1 cellular context compared by ENCODE assay signal in the genomic region with DNA sequence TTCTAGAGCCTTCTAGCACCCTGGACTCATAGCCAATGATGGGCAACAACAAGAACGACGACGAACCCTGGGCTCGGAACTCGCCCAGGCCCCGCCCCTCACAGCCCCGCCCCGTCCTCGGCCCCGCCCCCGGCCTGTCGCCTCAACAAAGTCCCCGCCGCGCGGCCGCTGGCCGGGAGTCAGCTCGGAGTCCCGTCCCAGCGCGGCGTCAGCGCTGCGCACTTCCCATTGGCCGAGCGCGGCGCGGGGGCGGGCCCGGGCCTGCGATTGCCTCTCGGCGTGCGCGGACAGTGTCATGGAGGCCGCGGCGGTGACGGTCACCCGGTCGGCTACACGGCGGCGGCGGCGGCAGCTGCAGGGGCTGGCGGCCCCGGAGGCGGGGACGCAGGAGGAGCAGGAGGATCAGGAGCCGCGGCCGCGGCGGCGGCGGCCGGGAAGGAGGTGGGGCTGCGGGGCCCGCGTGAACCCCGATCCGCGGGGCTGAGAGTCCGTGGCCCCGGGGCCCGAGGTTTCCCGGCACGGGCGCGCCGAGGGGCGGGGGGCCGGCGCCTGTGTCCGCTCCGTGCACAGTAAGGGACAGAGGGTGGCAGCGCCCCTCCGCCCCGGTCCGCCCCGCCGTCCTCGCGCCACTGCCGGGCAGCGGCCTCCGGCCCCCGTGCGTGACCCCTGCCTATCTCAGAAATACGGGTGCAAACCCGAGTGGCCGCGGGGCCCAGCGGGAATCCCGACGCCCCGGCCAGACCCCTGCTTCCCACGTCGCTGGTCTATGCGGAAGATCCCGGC.
A peak's percentile ranks its signal among the peaks of the same experiment; 100 is the strongest.
TF ChIP-seq lines count a peak whose summit lies in the region.

A gene with protein sequence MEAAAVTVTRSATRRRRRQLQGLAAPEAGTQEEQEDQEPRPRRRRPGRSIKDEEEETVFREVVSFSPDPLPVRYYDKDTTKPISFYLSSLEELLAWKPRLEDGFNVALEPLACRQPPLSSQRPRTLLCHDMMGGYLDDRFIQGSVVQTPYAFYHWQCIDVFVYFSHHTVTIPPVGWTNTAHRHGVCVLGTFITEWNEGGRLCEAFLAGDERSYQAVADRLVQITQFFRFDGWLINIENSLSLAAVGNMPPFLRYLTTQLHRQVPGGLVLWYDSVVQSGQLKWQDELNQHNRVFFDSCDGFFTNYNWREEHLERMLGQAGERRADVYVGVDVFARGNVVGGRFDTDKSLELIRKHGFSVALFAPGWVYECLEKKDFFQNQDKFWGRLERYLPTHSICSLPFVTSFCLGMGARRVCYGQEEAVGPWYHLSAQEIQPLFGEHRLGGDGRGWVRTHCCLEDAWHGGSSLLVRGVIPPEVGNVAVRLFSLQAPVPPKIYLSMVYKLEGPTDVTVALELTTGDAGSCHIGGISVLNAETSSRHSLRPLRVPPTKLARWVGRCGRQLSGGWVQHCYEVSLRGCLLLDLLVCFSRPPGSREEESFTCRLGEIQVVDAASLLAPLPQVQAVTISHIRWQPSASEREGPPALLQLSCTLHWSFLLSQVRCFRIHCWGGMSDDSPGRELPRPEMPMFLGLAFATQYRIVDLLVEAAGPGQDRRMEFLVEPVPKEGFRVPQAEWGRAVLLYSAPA (plus strand): TSS at position 175 of the 783 bp plus-strand sequence. CDS start 121 bp downstream, at position 296.

TF ChIP-seq in HepG2, 621 proteins besides CTCF, POLR2A, EP300 and RAD21 (continued from another document and continues in another):
- TF ChIP-seq, protein P1, sequence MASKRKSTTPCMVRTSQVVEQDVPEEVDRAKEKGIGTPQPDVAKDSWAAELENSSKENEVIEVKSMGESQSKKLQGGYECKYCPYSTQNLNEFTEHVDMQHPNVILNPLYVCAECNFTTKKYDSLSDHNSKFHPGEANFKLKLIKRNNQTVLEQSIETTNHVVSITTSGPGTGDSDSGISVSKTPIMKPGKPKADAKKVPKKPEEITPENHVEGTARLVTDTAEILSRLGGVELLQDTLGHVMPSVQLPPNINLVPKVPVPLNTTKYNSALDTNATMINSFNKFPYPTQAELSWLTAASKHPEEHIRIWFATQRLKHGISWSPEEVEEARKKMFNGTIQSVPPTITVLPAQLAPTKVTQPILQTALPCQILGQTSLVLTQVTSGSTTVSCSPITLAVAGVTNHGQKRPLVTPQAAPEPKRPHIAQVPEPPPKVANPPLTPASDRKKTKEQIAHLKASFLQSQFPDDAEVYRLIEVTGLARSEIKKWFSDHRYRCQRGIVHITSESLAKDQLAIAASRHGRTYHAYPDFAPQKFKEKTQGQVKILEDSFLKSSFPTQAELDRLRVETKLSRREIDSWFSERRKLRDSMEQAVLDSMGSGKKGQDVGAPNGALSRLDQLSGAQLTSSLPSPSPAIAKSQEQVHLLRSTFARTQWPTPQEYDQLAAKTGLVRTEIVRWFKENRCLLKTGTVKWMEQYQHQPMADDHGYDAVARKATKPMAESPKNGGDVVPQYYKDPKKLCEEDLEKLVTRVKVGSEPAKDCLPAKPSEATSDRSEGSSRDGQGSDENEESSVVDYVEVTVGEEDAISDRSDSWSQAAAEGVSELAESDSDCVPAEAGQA (IDR thresholded peaks at IDR 0.05; ENCODE audit: low read depth) = peak; percentile 68; the same call in 1 of the 2 replicates
- TF ChIP-seq, protein P1 (CRISPR knock-in tag; IDR thresholded peaks at IDR 0.05; ENCODE audit: borderline replicate concordance) = peak; percentile 23; the same call in 1 of the 2 replicates
- TF ChIP-seq, protein P2, sequence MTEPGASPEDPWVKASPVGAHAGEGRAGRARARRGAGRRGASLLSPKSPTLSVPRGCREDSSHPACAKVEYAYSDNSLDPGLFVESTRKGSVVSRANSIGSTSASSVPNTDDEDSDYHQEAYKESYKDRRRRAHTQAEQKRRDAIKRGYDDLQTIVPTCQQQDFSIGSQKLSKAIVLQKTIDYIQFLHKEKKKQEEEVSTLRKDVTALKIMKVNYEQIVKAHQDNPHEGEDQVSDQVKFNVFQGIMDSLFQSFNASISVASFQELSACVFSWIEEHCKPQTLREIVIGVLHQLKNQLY (CRISPR knock-in tag; IDR thresholded peaks at IDR 0.05) = no peak
- TF ChIP-seq SP4 (CRISPR knock-in tag; IDR thresholded peaks at IDR 0.05) (peak; percentile 85), ZNF274 (CRISPR knock-in tag; IDR thresholded peaks at IDR 0.05) (no peak; the same call in 1 of the 2 replicates), NFKB2 (CRISPR knock-in tag; IDR thresholded peaks at IDR 0.05; ENCODE audit: borderline replicate concordance) (peak; percentile 57; the same call in 1 of the 2 replicates), CC2D1A (CRISPR knock-in tag; IDR thresholded peaks at IDR 0.05) (no peak), ZNF773 (CRISPR knock-in tag; IDR thresholded peaks at IDR 0.05; ENCODE audit: borderline replicate concordance) (no peak), MXD4 (CRISPR knock-in tag; IDR thresholded peaks at IDR 0.05) (peak; percentile 54; the same call in 1 of the 2 replicates), ZBTB38 (CRISPR knock-in tag; IDR thresholded peaks at IDR 0.05) (peak; percentile 37; the same call in 1 of the 2 replicates), TEAD3 (CRISPR knock-in tag; optimal IDR thresholded peaks at IDR 0.05; ENCODE audit: borderline replicate concordance) (peak; percentile 14), PRMT3 (CRISPR knock-in tag; IDR thresholded peaks at IDR 0.05; ENCODE audit: borderline replicate concordance, low read depth) (no peak)
- TF ChIP-seq, protein P3, sequence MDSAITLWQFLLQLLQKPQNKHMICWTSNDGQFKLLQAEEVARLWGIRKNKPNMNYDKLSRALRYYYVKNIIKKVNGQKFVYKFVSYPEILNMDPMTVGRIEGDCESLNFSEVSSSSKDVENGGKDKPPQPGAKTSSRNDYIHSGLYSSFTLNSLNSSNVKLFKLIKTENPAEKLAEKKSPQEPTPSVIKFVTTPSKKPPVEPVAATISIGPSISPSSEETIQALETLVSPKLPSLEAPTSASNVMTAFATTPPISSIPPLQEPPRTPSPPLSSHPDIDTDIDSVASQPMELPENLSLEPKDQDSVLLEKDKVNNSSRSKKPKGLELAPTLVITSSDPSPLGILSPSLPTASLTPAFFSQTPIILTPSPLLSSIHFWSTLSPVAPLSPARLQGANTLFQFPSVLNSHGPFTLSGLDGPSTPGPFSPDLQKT (CRISPR knock-in tag; IDR thresholded peaks at IDR 0.05; ENCODE audit: borderline replicate concordance) = no peak
- TF ChIP-seq, protein P4, sequence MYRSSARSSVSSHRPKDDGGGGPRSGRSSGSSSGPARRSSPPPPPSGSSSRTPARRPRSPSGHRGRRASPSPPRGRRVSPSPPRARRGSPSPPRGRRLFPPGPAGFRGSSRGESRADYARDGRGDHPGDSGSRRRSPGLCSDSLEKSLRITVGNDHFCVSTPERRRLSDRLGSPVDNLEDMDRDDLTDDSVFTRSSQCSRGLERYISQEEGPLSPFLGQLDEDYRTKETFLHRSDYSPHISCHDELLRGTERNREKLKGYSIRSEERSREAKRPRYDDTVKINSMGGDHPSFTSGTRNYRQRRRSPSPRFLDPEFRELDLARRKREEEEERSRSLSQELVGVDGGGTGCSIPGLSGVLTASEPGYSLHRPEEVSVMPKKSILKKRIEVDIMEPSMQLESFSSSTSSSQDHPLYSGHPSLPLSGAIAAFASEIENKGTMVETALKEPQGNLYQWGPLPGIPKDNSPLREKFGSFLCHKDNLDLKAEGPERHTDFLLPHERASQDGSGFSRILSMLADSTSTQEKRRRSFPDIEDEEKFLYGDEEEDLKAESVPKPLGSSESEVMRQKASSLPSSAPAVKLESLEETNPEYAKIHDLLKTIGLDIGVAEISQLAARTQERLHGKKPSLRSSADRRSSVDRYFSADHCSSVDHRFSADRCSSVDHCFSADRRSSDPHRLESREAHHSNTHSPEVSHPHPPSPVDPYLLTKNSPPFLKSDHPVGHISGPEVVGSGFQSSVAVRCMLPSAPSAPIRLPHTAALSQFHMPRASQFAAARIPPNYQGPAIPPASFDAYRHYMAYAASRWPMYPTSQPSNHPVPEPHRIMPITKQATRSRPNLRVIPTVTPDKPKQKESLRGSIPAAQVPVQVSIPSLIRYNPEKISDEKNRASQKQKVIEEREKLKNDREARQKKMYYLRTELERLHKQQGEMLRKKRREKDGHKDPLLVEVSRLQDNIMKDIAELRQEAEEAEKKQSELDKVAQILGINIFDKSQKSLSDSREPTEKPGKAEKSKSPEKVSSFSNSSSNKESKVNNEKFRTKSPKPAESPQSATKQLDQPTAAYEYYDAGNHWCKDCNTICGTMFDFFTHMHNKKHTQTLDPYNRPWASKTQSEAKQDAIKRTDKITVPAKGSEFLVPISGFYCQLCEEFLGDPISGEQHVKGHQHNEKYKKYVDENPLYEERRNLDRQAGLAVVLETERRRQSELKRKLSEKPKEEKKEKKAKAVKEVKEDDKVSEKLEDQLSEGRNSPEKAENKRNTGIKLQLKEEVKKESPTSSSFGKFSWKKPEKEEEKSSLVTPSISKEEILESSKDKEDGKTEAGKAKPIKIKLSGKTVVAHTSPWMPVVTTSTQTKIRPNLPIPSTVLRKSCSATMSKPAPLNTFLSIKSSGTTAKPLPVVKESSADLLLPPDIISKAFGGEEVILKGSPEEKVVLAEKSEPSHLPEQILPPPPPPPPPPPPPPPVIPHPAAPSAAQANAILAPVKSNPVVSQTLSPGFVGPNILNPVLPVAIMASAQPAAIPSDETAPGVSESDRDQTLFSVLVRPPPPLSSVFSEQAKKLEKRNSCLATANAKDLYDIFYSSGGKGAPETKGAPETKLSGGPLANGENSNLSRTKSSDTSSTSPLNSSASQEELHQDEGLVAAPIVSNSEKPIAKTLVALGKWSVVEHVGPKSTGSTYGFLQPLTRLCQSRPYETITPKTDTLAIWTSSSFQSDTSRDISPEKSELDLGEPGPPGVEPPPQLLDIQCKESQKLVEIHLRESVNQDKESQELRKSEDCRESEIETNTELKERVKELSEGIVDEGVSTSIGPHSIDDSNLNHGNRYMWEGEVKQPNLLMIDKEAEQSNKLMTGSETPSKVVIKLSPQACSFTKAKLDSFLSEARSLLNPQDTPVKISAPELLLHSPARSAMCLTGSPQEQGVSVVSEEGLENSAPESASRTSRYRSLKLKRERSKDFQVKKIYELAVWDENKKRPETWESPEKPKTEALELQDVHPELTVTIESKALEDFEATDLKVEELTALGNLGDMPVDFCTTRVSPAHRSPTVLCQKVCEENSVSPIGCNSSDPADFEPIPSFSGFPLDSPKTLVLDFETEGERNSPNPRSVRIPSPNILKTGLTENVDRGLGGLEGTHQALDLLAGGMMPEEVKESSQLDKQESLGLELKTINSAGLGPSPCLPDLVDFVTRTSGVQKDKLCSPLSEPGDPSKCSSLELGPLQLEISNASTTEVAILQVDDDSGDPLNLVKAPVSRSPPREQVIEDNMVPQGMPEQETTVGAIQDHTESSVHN (CRISPR knock-in tag; IDR thresholded peaks at IDR 0.05) = no peak
- TF ChIP-seq, protein P5, sequence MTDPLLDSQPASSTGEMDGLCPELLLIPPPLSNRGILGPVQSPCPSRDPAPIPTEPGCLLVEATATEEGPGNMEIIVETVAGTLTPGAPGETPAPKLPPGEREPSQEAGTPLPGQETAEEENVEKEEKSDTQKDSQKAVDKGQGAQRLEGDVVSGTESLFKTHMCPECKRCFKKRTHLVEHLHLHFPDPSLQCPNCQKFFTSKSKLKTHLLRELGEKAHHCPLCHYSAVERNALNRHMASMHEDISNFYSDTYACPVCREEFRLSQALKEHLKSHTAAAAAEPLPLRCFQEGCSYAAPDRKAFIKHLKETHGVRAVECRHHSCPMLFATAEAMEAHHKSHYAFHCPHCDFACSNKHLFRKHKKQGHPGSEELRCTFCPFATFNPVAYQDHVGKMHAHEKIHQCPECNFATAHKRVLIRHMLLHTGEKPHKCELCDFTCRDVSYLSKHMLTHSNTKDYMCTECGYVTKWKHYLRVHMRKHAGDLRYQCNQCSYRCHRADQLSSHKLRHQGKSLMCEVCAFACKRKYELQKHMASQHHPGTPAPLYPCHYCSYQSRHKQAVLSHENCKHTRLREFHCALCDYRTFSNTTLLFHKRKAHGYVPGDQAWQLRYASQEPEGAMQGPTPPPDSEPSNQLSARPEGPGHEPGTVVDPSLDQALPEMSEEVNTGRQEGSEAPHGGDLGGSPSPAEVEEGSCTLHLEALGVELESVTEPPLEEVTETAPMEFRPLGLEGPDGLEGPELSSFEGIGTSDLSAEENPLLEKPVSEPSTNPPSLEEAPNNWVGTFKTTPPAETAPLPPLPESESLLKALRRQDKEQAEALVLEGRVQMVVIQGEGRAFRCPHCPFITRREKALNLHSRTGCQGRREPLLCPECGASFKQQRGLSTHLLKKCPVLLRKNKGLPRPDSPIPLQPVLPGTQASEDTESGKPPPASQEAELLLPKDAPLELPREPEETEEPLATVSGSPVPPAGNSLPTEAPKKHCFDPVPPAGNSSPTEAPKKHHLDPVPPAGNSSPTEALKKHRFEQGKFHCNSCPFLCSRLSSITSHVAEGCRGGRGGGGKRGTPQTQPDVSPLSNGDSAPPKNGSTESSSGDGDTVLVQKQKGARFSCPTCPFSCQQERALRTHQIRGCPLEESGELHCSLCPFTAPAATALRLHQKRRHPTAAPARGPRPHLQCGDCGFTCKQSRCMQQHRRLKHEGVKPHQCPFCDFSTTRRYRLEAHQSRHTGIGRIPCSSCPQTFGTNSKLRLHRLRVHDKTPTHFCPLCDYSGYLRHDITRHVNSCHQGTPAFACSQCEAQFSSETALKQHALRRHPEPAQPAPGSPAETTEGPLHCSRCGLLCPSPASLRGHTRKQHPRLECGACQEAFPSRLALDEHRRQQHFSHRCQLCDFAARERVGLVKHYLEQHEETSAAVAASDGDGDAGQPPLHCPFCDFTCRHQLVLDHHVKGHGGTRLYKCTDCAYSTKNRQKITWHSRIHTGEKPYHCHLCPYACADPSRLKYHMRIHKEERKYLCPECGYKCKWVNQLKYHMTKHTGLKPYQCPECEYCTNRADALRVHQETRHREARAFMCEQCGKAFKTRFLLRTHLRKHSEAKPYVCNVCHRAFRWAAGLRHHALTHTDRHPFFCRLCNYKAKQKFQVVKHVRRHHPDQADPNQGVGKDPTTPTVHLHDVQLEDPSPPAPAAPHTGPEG (CRISPR knock-in tag; IDR thresholded peaks at IDR 0.05) = 0 out of 2 replicates have a peak, but pooled peaks have one; percentile 45
